ENCODE assay signal across 25 cellular contexts in the genomic region with DNA sequence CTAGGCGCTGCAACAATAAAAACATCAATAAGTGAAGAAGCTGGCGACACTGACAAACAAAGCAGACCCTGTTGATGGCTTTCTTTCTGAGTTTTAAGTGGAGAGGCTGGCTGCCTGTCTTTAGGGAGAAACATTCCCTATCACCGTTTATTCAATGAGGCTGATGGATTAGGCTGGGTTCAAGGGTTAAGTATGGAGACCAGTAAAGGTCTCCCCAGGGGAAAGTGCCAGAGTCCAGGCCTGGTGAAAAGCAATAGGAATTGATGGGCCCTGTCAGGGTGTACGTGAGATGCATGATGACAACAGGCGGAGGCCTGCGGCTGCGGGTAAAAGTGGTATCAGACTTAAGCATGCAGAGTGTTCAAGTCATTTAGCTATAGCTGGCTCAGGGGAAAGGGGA.
A peak's percentile ranks its signal among the peaks of the same experiment; 100 is the strongest.
DNase-seq lines count a peak whose midpoint lies in the region; ATAC-seq and TF ChIP-seq lines count a peak whose summit lies in the region.
"Had no signal": no experiment of that assay in that cellular context is flagged by ENCODE, and none has a peak within 500 bp of the region (broad histone marks: within the 10 kb centered on the region; RNA-seq: fewer than 3 reads in every experiment).

No MANE protein-coding gene starts in this region.

- H3K4me3 ChIP-seq in GM23338: no peak overlapping the region
- no peak overlapping the region for H3K4me3 ChIP-seq in ovary
- H3K4me3 ChIP-seq: GM12878, K562 had no signal

- H3K4me1 ChIP-seq in GM23338 (ENCODE audit: insufficient read depth) (no peaks in the 10 kb centered on the region), ovary (ENCODE audit: insufficient read depth) (no peaks in the 10 kb centered on the region)

- ATAC-seq in GM23338 (no peak), WTC11 (no peak), esophagus mucosa (no peak), GM18861 (IDR thresholded peaks at IDR 0.05; ENCODE audit: unreplicated experiment) (no peak)
- ATAC-seq: GM12878, K562, PC-3 had no signal

- H3K27me3 ChIP-seq in GM23338 (ENCODE audit: insufficient read depth): no peaks in the 10 kb centered on the region
- H3K27me3 ChIP-seq in ovary: no peaks in the 10 kb centered on the region

- peak; percentile 38 for DNase-seq in NCI-H2107 treated with DMSO at 0.1 percent for 48 hours (lab: John Stamatoyannopoulos, UW; ENCODE audit: unreplicated experiment)
- DNase-seq in NCI-H2107 (lab: John Stamatoyannopoulos, UW): no peak
- no peak for DNase-seq in GM23338 (ENCODE audit: low spot score)
- no peak for DNase-seq in WTC11 (ENCODE audit: low spot score)
- no peak for DNase-seq in progenitor cell of endocrine pancreas (ENCODE audit: low spot score, unreplicated experiment)
- DNase-seq in ovary: no peak
- DNase-seq: 8988T; ACHN; Calu3; DMS53; GDM1; Kasumi-1; NCI-H1092 treated with DMSO at 0.1 percent for 48 hours; NCI-H187 treated with DMSO at 0.1 percent for 48 hours; NCI-H345; NCI-H510A treated with DMSO at 0.1 percent for 48 hours; NCI-H82; NK-92 treated with Interleukin-12 subunit alpha and Interleukin-12 subunit beta, amount 100 ng/mL, for 24 hours; PC-3; SK-N-SH; SW 1271 had no signal

- H3K4me1 Mint-ChIP-seq in GM23338: no peaks in the 10 kb centered on the region; the same call in 2 of the 3 replicates
- H3K4me1 Mint-ChIP-seq in WTC11: peaks cover 7% of the 10 kb centered on the region; the same call in 1 of the 2 replicates
- H3K4me1 Mint-ChIP-seq in progenitor cell of endocrine pancreas (ENCODE audit: low read depth): peaks cover 11% of the 10 kb centered on the region

- H3K27ac ChIP-seq in GM23338 (ENCODE audit: low read depth) (no peak overlapping the region), ovary (no peak overlapping the region)

- H3K9me3 Mint-ChIP-seq in GM23338: peaks cover 6% of the 10 kb centered on the region; the same call in 2 of the 3 replicates
- H3K9me3 Mint-ChIP-seq in WTC11: peaks cover 8% of the 10 kb centered on the region
- H3K9me3 Mint-ChIP-seq in progenitor cell of endocrine pancreas (ENCODE audit: low read depth): peaks cover 8% of the 10 kb centered on the region

- H3K79me2 ChIP-seq in GM23338 (replicated peaks; ENCODE audit: insufficient read depth): no peaks in the 10 kb centered on the region

- peak overlapping the region; percentile 13; the same call in 1 of the 2 replicates for H3K27ac Mint-ChIP-seq in GM23338
- no peak overlapping the region for H3K27ac Mint-ChIP-seq in WTC11
- H3K27ac Mint-ChIP-seq in progenitor cell of endocrine pancreas: peak overlapping the region; percentile 18

- H3K36me3 Mint-ChIP-seq in GM23338 (ENCODE audit: low read depth) (peaks cover 8% of the 10 kb centered on the region), WTC11 (peaks cover 10% of the 10 kb centered on the region), progenitor cell of endocrine pancreas (ENCODE audit: insufficient read depth) (peaks cover 21% of the 10 kb centered on the region)

- no peak overlapping the region for H2AFZ ChIP-seq in GM23338

- no peak for TF ChIP-seq EP300 in ovary (IDR thresholded peaks at IDR 0.05)

- H3K4me3 Mint-ChIP-seq in GM23338 (no peak overlapping the region), WTC11 (no peak overlapping the region), progenitor cell of endocrine pancreas (ENCODE audit: low read depth) (no peak overlapping the region)

- no peak overlapping the region for H3K4me2 ChIP-seq in GM23338
- H3K4me2 ChIP-seq: SK-N-SH had no signal

- H3K9me3 ChIP-seq in ovary: no peaks in the 10 kb centered on the region

- H3K9me2 ChIP-seq in GM23338 (ENCODE audit: insufficient read depth): no peaks in the 10 kb centered on the region
- H3K9me2 ChIP-seq: SK-N-SH had no signal

- intact Hi-C loops in ovary (cut with DNase I): no loop called here

- WGBS in ovary, 3 donors: 85 to 87% (median 85%) methylated on average over 7 of the region's 7 CpGs

- CTCF ChIA-PET in WTC11 (lab: Charles Lee): interaction anchor here (0.7 to 1.4 kb wide), 2 partner anchors 30 to 74 kb away, joined by 3 to 5 read pairs; no protein-coding TSS in a partner anchor

- no peaks in the 10 kb centered on the region for H4K20me1 ChIP-seq in GM23338 (replicated peaks; ENCODE audit: insufficient read depth)

- no peak for TF ChIP-seq POLR2A in ovary (IDR thresholded peaks at IDR 0.05)

- no peaks in the 10 kb centered on the region for H3K27me3 Mint-ChIP-seq in GM23338 (ENCODE audit: insufficient read depth, low read depth, poor library complexity)
- H3K27me3 Mint-ChIP-seq in WTC11 (ENCODE audit: low read depth): no peaks in the 10 kb centered on the region
- no peaks in the 10 kb centered on the region for H3K27me3 Mint-ChIP-seq in progenitor cell of endocrine pancreas

- H3K36me3 ChIP-seq in GM23338 (ENCODE audit: insufficient read depth) (no peaks in the 10 kb centered on the region), ovary (no peaks in the 10 kb centered on the region)

- no peaks in the 10 kb centered on the region for H3F3A ChIP-seq in GM23338 (replicated peaks; ENCODE audit: low read depth)

- no peak for TF ChIP-seq CTCF in GM23338 (conservative IDR thresholded peaks at IDR 0.05; ENCODE audit: low read depth in 2 of 2)
- no peak for TF ChIP-seq CTCF in WTC11 (IDR thresholded peaks at IDR 0.05)
- no peak for TF ChIP-seq CTCF in progenitor cell of endocrine pancreas (IDR thresholded peaks at IDR 0.05; ENCODE audit: unreplicated experiment)
- TF ChIP-seq CTCF in ovary (IDR thresholded peaks at IDR 0.05): no peak

- POLR2A ChIA-PET in WTC11 (lab: Charles Lee): no interaction called here

TF ChIP-seq in GM23338, 12 proteins besides CTCF, POLR2A, EP300 and RAD21 (continues in another document):
- TF ChIP-seq EZH2phosphoT487 (IDR thresholded peaks at IDR 0.05; ENCODE audit: unreplicated experiment): no peak
- no peak for TF ChIP-seq STAT1 (IDR thresholded peaks at IDR 0.05; ENCODE audit: unreplicated experiment)
- TF ChIP-seq NANOG (IDR thresholded peaks at IDR 0.05; ENCODE audit: borderline replicate concordance): no peak
- no peak for TF ChIP-seq JUNB (IDR thresholded peaks at IDR 0.05; ENCODE audit: unreplicated experiment)
- no peak for TF ChIP-seq EZH2 (IDR thresholded peaks at IDR 0.05; ENCODE audit: low read depth, unreplicated experiment)
- TF ChIP-seq CREB1 (CRISPR knock-in tag; IDR thresholded peaks at IDR 0.05; ENCODE audit: low read depth): no peak
- TF ChIP-seq, protein P1, sequence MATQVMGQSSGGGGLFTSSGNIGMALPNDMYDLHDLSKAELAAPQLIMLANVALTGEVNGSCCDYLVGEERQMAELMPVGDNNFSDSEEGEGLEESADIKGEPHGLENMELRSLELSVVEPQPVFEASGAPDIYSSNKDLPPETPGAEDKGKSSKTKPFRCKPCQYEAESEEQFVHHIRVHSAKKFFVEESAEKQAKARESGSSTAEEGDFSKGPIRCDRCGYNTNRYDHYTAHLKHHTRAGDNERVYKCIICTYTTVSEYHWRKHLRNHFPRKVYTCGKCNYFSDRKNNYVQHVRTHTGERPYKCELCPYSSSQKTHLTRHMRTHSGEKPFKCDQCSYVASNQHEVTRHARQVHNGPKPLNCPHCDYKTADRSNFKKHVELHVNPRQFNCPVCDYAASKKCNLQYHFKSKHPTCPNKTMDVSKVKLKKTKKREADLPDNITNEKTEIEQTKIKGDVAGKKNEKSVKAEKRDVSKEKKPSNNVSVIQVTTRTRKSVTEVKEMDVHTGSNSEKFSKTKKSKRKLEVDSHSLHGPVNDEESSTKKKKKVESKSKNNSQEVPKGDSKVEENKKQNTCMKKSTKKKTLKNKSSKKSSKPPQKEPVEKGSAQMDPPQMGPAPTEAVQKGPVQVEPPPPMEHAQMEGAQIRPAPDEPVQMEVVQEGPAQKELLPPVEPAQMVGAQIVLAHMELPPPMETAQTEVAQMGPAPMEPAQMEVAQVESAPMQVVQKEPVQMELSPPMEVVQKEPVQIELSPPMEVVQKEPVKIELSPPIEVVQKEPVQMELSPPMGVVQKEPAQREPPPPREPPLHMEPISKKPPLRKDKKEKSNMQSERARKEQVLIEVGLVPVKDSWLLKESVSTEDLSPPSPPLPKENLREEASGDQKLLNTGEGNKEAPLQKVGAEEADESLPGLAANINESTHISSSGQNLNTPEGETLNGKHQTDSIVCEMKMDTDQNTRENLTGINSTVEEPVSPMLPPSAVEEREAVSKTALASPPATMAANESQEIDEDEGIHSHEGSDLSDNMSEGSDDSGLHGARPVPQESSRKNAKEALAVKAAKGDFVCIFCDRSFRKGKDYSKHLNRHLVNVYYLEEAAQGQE (IDR thresholded peaks at IDR 0.05; ENCODE audit: unreplicated experiment): no peak

TF ChIP-seq in WTC11, 78 proteins besides CTCF, POLR2A, EP300 and RAD21:
- 0 out of 2 replicates have a peak, but pooled peaks have one; percentile 41 for TF ChIP-seq ZNF317 (CRISPR knock-in tag; IDR thresholded peaks at IDR 0.05; ENCODE audit: borderline replicate concordance, low read depth)
- TF ChIP-seq, protein P2, sequence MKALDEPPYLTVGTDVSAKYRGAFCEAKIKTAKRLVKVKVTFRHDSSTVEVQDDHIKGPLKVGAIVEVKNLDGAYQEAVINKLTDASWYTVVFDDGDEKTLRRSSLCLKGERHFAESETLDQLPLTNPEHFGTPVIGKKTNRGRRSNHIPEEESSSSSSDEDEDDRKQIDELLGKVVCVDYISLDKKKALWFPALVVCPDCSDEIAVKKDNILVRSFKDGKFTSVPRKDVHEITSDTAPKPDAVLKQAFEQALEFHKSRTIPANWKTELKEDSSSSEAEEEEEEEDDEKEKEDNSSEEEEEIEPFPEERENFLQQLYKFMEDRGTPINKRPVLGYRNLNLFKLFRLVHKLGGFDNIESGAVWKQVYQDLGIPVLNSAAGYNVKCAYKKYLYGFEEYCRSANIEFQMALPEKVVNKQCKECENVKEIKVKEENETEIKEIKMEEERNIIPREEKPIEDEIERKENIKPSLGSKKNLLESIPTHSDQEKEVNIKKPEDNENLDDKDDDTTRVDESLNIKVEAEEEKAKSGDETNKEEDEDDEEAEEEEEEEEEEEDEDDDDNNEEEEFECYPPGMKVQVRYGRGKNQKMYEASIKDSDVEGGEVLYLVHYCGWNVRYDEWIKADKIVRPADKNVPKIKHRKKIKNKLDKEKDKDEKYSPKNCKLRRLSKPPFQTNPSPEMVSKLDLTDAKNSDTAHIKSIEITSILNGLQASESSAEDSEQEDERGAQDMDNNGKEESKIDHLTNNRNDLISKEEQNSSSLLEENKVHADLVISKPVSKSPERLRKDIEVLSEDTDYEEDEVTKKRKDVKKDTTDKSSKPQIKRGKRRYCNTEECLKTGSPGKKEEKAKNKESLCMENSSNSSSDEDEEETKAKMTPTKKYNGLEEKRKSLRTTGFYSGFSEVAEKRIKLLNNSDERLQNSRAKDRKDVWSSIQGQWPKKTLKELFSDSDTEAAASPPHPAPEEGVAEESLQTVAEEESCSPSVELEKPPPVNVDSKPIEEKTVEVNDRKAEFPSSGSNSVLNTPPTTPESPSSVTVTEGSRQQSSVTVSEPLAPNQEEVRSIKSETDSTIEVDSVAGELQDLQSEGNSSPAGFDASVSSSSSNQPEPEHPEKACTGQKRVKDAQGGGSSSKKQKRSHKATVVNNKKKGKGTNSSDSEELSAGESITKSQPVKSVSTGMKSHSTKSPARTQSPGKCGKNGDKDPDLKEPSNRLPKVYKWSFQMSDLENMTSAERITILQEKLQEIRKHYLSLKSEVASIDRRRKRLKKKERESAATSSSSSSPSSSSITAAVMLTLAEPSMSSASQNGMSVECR (CRISPR knock-in tag; IDR thresholded peaks at IDR 0.05; ENCODE audit: borderline replicate concordance): no peak
TF ChIP-seq in WTC11: peak in this region for 1.
